1 cellular context compared by ENCODE assay signal in genomic region chr19:10194500-10195198, GRCh38.
A peak's percentile ranks its signal among the peaks of the same experiment; 100 is the strongest.
TF ChIP-seq lines count a peak whose summit lies in the region.

Gene DNMT1, minus strand, starts transcription at chr19:10194953. Its CDS starts 54 bp downstream, at chr19:10194899.

TF ChIP-seq in HepG2, 621 proteins besides CTCF, POLR2A, EP300 and RAD21 (continued from another document and continues in another):
- TF ChIP-seq ZNF281 (CRISPR knock-in tag; IDR thresholded peaks at IDR 0.05; ENCODE audit: borderline replicate concordance) (no peak), ZNF713 (CRISPR knock-in tag; IDR thresholded peaks at IDR 0.05) (0 out of 2 replicates have a peak, but pooled peaks have one; percentile 53), FOXA3 (CRISPR knock-in tag; IDR thresholded peaks at IDR 0.05) (peak; percentile 36; the same call in 1 of the 2 replicates), MYNN (CRISPR knock-in tag; IDR thresholded peaks at IDR 0.05; ENCODE audit: low read depth) (no peak), FOXO4 (CRISPR knock-in tag; conservative IDR thresholded peaks at IDR 0.05) (no peak), BCL6 (CRISPR knock-in tag; IDR thresholded peaks at IDR 0.05) (0 out of 2 replicates have a peak, but pooled peaks have one; percentile 6), NFIC (IDR thresholded peaks at IDR 0.05; ENCODE audit: low read length) (no peak), FOXM1 (CRISPR knock-in tag; IDR thresholded peaks at IDR 0.05) (no peak), ZFP36L1 (CRISPR knock-in tag; IDR thresholded peaks at IDR 0.05) (no peak), PHF20 (CRISPR knock-in tag; IDR thresholded peaks at IDR 0.05) (peak; percentile 84), RFX1 (IDR thresholded peaks at IDR 0.05) (no peak), MTA3 (CRISPR knock-in tag; IDR thresholded peaks at IDR 0.05) (no peak), TIGD3 (CRISPR knock-in tag; IDR thresholded peaks at IDR 0.05; ENCODE audit: borderline replicate concordance) (no peak; the same call in 1 of the 2 replicates), WIZ (CRISPR knock-in tag; IDR thresholded peaks at IDR 0.05) (peak; percentile 79; the same call in 1 of the 2 replicates), ZBTB33 (CRISPR knock-in tag; IDR thresholded peaks at IDR 0.05) (peak; percentile 21; the same call in 1 of the 2 replicates), ZNF766 (CRISPR knock-in tag; IDR thresholded peaks at IDR 0.05; ENCODE audit: borderline replicate concordance) (no peak), REST (IDR thresholded peaks at IDR 0.05; ENCODE audit: borderline replicate concordance in 1 of 2, low read depth in 1 of 2, low read length in 2 of 2) (no peak), TBP (CRISPR knock-in tag; IDR thresholded peaks at IDR 0.05) (peak; percentile 94; the same call in 1 of the 2 replicates), SKIL (CRISPR knock-in tag; IDR thresholded peaks at IDR 0.05; ENCODE audit: borderline replicate concordance) (no peak), REPIN1 (CRISPR knock-in tag; IDR thresholded peaks at IDR 0.05; ENCODE audit: borderline replicate concordance, low read depth) (no peak; the same call in none of the 2 replicates), ZNF670 (CRISPR knock-in tag; IDR thresholded peaks at IDR 0.05; ENCODE audit: borderline replicate concordance) (no peak; the same call in 1 of the 2 replicates), ZNF737 (CRISPR knock-in tag; IDR thresholded peaks at IDR 0.05; ENCODE audit: borderline replicate concordance) (no peak), MLXIP (CRISPR knock-in tag; IDR thresholded peaks at IDR 0.05; ENCODE audit: borderline replicate concordance) (no peak), TEAD3 (CRISPR knock-in tag; optimal IDR thresholded peaks at IDR 0.05; ENCODE audit: borderline replicate concordance) (no peak), ZNF614 (CRISPR knock-in tag; IDR thresholded peaks at IDR 0.05; ENCODE audit: borderline replicate concordance) (no peak)
- TF ChIP-seq, protein P1, sequence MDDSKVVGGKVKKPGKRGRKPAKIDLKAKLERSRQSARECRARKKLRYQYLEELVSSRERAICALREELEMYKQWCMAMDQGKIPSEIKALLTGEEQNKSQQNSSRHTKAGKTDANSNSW (CRISPR knock-in tag; IDR thresholded peaks at IDR 0.05; ENCODE audit: borderline replicate concordance) = no peak
- TF ChIP-seq, protein P2, sequence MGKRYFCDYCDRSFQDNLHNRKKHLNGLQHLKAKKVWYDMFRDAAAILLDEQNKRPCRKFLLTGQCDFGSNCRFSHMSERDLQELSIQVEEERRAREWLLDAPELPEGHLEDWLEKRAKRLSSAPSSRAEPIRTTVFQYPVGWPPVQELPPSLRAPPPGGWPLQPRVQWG (CRISPR knock-in tag; IDR thresholded peaks at IDR 0.05; ENCODE audit: borderline replicate concordance, low read depth) = no peak
- TF ChIP-seq, protein P3, sequence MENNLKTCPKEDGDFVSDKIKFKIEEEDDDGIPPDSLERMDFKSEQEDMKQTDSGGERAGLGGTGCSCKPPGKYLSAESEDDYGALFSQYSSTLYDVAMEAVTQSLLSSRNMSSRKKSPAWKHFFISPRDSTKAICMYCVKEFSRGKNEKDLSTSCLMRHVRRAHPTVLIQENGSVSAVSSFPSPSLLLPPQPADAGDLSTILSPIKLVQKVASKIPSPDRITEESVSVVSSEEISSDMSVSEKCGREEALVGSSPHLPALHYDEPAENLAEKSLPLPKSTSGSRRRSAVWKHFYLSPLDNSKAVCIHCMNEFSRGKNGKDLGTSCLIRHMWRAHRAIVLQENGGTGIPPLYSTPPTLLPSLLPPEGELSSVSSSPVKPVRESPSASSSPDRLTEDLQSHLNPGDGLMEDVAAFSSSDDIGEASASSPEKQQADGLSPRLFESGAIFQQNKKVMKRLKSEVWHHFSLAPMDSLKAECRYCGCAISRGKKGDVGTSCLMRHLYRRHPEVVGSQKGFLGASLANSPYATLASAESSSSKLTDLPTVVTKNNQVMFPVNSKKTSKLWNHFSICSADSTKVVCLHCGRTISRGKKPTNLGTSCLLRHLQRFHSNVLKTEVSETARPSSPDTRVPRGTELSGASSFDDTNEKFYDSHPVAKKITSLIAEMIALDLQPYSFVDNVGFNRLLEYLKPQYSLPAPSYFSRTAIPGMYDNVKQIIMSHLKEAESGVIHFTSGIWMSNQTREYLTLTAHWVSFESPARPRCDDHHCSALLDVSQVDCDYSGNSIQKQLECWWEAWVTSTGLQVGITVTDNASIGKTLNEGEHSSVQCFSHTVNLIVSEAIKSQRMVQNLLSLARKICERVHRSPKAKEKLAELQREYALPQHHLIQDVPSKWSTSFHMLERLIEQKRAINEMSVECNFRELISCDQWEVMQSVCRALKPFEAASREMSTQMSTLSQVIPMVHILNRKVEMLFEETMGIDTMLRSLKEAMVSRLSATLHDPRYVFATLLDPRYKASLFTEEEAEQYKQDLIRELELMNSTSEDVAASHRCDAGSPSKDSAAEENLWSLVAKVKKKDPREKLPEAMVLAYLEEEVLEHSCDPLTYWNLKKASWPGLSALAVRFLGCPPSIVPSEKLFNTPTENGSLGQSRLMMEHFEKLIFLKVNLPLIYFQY (CRISPR knock-in tag; IDR thresholded peaks at IDR 0.05; ENCODE audit: borderline replicate concordance) = no peak
- TF ChIP-seq, protein P4, sequence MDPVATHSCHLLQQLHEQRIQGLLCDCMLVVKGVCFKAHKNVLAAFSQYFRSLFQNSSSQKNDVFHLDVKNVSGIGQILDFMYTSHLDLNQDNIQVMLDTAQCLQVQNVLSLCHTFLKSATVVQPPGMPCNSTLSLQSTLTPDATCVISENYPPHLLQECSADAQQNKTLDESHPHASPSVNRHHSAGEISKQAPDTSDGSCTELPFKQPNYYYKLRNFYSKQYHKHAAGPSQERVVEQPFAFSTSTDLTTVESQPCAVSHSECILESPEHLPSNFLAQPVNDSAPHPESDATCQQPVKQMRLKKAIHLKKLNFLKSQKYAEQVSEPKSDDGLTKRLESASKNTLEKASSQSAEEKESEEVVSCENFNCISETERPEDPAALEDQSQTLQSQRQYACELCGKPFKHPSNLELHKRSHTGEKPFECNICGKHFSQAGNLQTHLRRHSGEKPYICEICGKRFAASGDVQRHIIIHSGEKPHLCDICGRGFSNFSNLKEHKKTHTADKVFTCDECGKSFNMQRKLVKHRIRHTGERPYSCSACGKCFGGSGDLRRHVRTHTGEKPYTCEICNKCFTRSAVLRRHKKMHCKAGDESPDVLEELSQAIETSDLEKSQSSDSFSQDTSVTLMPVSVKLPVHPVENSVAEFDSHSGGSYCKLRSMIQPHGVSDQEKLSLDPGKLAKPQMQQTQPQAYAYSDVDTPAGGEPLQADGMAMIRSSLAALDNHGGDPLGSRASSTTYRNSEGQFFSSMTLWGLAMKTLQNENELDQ (CRISPR knock-in tag; IDR thresholded peaks at IDR 0.05; ENCODE audit: borderline replicate concordance) = no peak
